ENCODE assay signal across 29 cellular contexts in the genomic region with DNA sequence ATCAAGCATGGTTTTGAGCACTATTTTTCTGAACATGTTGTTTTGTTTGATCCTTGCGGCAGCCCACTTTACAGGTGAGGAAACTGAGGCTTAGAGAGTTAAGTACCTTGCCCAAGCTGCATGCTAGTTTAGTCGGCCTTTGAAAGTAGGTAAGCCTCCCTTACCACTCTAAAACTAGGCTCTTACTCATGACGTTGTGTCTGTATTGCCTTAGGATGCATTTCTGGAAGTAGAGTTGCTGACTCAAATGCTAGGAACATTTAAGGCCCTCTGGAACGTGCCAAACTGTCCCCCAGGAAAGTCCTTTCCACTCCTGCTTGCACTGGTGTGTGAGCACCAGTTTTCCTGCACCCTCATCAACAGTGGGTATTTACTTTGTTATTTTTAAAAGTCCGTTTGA.
DNase-seq lines count a peak whose midpoint lies in the region; ATAC-seq, FAIRE-seq and TF ChIP-seq lines count a peak whose summit lies in the region.
"Had no signal": no experiment of that assay in that cellular context is flagged by ENCODE, and none has a peak within 500 bp of the region (broad histone marks: within the 10 kb centered on the region; RNA-seq: fewer than 3 reads in every experiment).

No MANE protein-coding gene starts in this region.

- in situ Hi-C loops in K562 (cut with MboI), result no loop called here
- in situ Hi-C loops in transverse colon (cut with MboI; ENCODE audit: low pct_ligation_motif_present in 1 of 4, low pct_unique_long_range_greater_than_20kb in 1 of 4, low sequenced_read_pairs in 3 of 4), result no loop called here

- no peak overlapping the region for H3K9ac ChIP-seq in K562 (ENCODE audit: insufficient read depth in 1 of 2, low read depth in 2 of 2, low read length in 2 of 2)
- H3K9ac ChIP-seq in SK-N-SH, result no peak overlapping the region
- H3K9ac ChIP-seq in MM.1S (ENCODE audit: low read length), result no peak overlapping the region
- H3K9ac ChIP-seq: BLaER1 had no signal

- H3K4me2 ChIP-seq in K562 (ENCODE audit: insufficient read depth, low read length) (no peak overlapping the region), SK-N-SH (no peak overlapping the region), MM.1S (ENCODE audit: low read depth, low read length) (no peak overlapping the region)
- H3K4me2 ChIP-seq: BLaER1 had no signal

- TF ChIP-seq EP300 in K562 (IDR thresholded peaks at IDR 0.05; ENCODE audit: low read length) (no peak), SK-N-SH (IDR thresholded peaks at IDR 0.05; ENCODE audit: borderline replicate concordance in 1 of 2, low read depth in 1 of 2, low read length in 1 of 2) (no peak), transverse colon (IDR thresholded peaks at IDR 0.05; ENCODE audit: low read depth) (no peak)

- no peaks in the 10 kb centered on the region for H3K27me3 ChIP-seq in RWPE2 (ENCODE audit: insufficient read depth, poor library complexity, severe bottlenecking)
- H3K27me3 ChIP-seq in K562 (ENCODE audit: control insufficient read depth in 2 of 2, insufficient read depth in 2 of 2, low read length in 2 of 2), result peaks cover 6 to 20% of the 10 kb centered on the region in 2 experiments; a peak in 4 of 5 replicates
- H3K27me3 ChIP-seq in psoas muscle (ENCODE audit: insufficient read depth in 3 of 3, low read length in 2 of 3), result no peaks in the 10 kb centered on the region
- H3K27me3 ChIP-seq in tibial artery, result no peaks in the 10 kb centered on the region
- no peaks in the 10 kb centered on the region for H3K27me3 ChIP-seq in SK-N-SH (ENCODE audit: insufficient read depth)
- H3K27me3 ChIP-seq in MM.1S (replicated peaks; ENCODE audit: insufficient read depth, low read length), result no peaks in the 10 kb centered on the region
- no peaks in the 10 kb centered on the region for H3K27me3 ChIP-seq in transverse colon
- H3K27me3 ChIP-seq: BE2C, BLaER1 had no signal

- H3F3A ChIP-seq in SK-N-SH (replicated peaks; ENCODE audit: insufficient read depth) (no peaks in the 10 kb centered on the region), MM.1S (ENCODE audit: insufficient read depth, low read length) (no peaks in the 10 kb centered on the region)

- DNase-seq in RWPE2 (ENCODE audit: low spot score) (no peak), K562 (ENCODE audit: extremely low read depth in 1 of 4, low spot score in 3 of 4) (no peak), psoas muscle (no peak), tibial artery (no peak), SK-N-SH (no peak), MM.1S (no peak), amniotic stem cell (lab: John Stamatoyannopoulos, UW) (no peak), transverse colon (no peak)
- DNase-seq: 8988T; ACHN; BE2C; C1 segment of cervical spinal cord; CD4-positive, alpha-beta memory T cell; CD4-positive, CD25-positive, alpha-beta regulatory T cell; CD8-positive, alpha-beta memory T cell; COR-L47; DMS 273 treated with DMSO at 0.1 percent for 48 hours; DMS153; DMS53; DMS79; DND-41; EL; GDM1 had no signal

- TF ChIP-seq RAD21 in K562 (CRISPR knock-in tag; conservative IDR thresholded peaks at IDR 0.05 in 1 of 2, IDR thresholded peaks at IDR 0.05 in 1 of 2) (no peak), SK-N-SH (IDR thresholded peaks at IDR 0.05; ENCODE audit: low read length) (no peak)

- FAIRE-seq in K562 (lab: Jason Lieb, UNC), result no peak
- FAIRE-seq: A204.1, GM12878, GM12892, GM18507, GM19239 had no signal

- CTCF ChIA-PET in K562 (lab: Yijun Ruan, JAX; ENCODE audit: low intra/inter-chr PET ratio), result no interaction called here
- CTCF ChIA-PET in SK-N-SH (lab: Yijun Ruan, JAX), result interaction anchor here (1.6 kb wide), 1 partner anchor 10 kb away, joined by 3 read pairs; no protein-coding TSS in a partner anchor

- H3K9me2 ChIP-seq in SK-N-SH (no peaks in the 10 kb centered on the region), MM.1S (replicated peaks; ENCODE audit: insufficient read depth, low read length) (no peaks in the 10 kb centered on the region)

- intact Hi-C loops in K562 (cut with micrococcal nuclease) (no loop called here), psoas muscle (cut with DNase I) (no loop called here), tibial artery (cut with DNase I; ENCODE audit: low total_unique reads) (no loop called here), transverse colon (cut with DNase I; ENCODE audit: low total_unique reads) (no loop called here)

- WGBS in K562 (ENCODE audit: insufficient coverage, low coverage, missing lambda C conversion rate), result 5% methylated on average over 5 of the region's 5 CpGs
- 53 to 86% (median 53%) methylated on average over 5 of the region's 5 CpGs for WGBS in psoas muscle, 3 donors
- 88% methylated on average over 5 of the region's 5 CpGs for WGBS in SK-N-SH (ENCODE audit: low lambda C conversion rate)
- 76 to 85% methylated on average over 3 to 5 of the region's 5 CpGs for WGBS in transverse colon (ENCODE audit: low coverage in 1 of 2), 2 donors

- H4K20me1 ChIP-seq in K562 (replicated peaks; ENCODE audit: control insufficient read depth, insufficient read depth, low read length), result no peaks in the 10 kb centered on the region; the same call in 1 of the 2 replicates
- H4K20me1 ChIP-seq in SK-N-SH (ENCODE audit: insufficient read depth), result peaks cover 26% of the 10 kb centered on the region
- no peaks in the 10 kb centered on the region for H4K20me1 ChIP-seq in MM.1S (ENCODE audit: insufficient read depth, low read length)
- H4K20me1 ChIP-seq: BLaER1 had no signal

- TF ChIP-seq POLR2A in K562 (conservative IDR thresholded peaks at IDR 0.05) (no peak), transverse colon (IDR thresholded peaks at IDR 0.05) (no peak)

- no peaks in the 10 kb centered on the region for H3K9me1 ChIP-seq in K562 (ENCODE audit: control insufficient read depth, insufficient read depth, low read length)

- H3K27ac ChIP-seq in RWPE2 (ENCODE audit: poor library complexity, severe bottlenecking), result peak overlapping the region; percentile 91
- H3K27ac ChIP-seq in K562 (ENCODE audit: extremely low read depth, low read depth, low read length), result no peak overlapping the region
- H3K27ac ChIP-seq in psoas muscle, result peak overlapping the region; percentile 8
- peak overlapping the region; percentile 32 to 36 for H3K27ac ChIP-seq in tibial artery
- H3K27ac ChIP-seq in SK-N-SH (ENCODE audit: low read depth in 2 of 2, low read length in 1 of 2), result no peak overlapping the region
- H3K27ac ChIP-seq in MM.1S (ENCODE audit: low read length), result no peak overlapping the region
- H3K27ac ChIP-seq in transverse colon, result no peak overlapping the region
- H3K27ac ChIP-seq: BLaER1 had no signal

- BruUV-seq in K562 (replicated peaks; lab: Mats Ljungman, UMichigan), result no TSS peak

- peaks cover 16% of the 10 kb centered on the region for H3K4me1 ChIP-seq in RWPE2 (ENCODE audit: insufficient read depth, poor library complexity, severe bottlenecking)
- no peaks in the 10 kb centered on the region for H3K4me1 ChIP-seq in K562 (replicated peaks in 1 of 2; ENCODE audit: control insufficient read depth in 2 of 2, insufficient read depth in 2 of 2, low read length in 2 of 2)
- peaks cover 33% of the 10 kb centered on the region for H3K4me1 ChIP-seq in psoas muscle
- peaks cover 0 to 90% (median 49%) of the 10 kb centered on the region in 4 donors for H3K4me1 ChIP-seq in tibial artery
- H3K4me1 ChIP-seq in SK-N-SH (ENCODE audit: control insufficient read depth in 1 of 2, insufficient read depth in 2 of 2, low read depth in 1 of 2, low read length in 1 of 2), result peaks cover 0 to 9% of the 10 kb centered on the region in 2 experiments; a peak in 2 of 4 replicates
- no peaks in the 10 kb centered on the region for H3K4me1 ChIP-seq in MM.1S (ENCODE audit: low read length)
- peaks cover 0 to 3% (median 0%) of the 10 kb centered on the region in 4 donors for H3K4me1 ChIP-seq in transverse colon
- H3K4me1 ChIP-seq: BLaER1 had no signal

- POLR2A ChIA-PET in K562 (lab: Yijun Ruan, JAX) (interaction anchor here (0.8 to 0.9 kb wide), 2 partner anchors 10 to 117 kb away, joined by 3 read pairs; no protein-coding TSS in a partner anchor), SK-N-SH (lab: Yijun Ruan, JAX) (no interaction called here)

- no peak overlapping the region for H2AFZ ChIP-seq in K562 (ENCODE audit: low read depth, low read length)
- H2AFZ ChIP-seq in SK-N-SH (ENCODE audit: low read depth), result no peak overlapping the region
- H2AFZ ChIP-seq in MM.1S (ENCODE audit: low read length), result no peak overlapping the region

- H3K36me3 ChIP-seq in RWPE2 (ENCODE audit: low read depth), result 0 out of 2 replicates have a peak, but pooled peaks cover 4% of the 10 kb centered on the region
- H3K36me3 ChIP-seq in K562 (ENCODE audit: control insufficient read depth, insufficient read depth, low read length), result no peaks in the 10 kb centered on the region
- no peaks in the 10 kb centered on the region for H3K36me3 ChIP-seq in psoas muscle (ENCODE audit: insufficient read depth in 1 of 2, low read depth in 1 of 2)
- H3K36me3 ChIP-seq in tibial artery, result no peaks in the 10 kb centered on the region
- H3K36me3 ChIP-seq in SK-N-SH (replicated peaks in 1 of 2; ENCODE audit: control insufficient read depth in 1 of 2, insufficient read depth in 2 of 2, low read length in 1 of 2), result peaks cover 3% of the 10 kb centered on the region in 2 experiments
- H3K36me3 ChIP-seq in MM.1S (replicated peaks; ENCODE audit: insufficient read depth, low read length), result no peaks in the 10 kb centered on the region
- no peaks in the 10 kb centered on the region for H3K36me3 ChIP-seq in transverse colon
- H3K36me3 ChIP-seq: BLaER1 had no signal

- H3K4me3 ChIP-seq in RWPE2 (ENCODE audit: severe bottlenecking) (no peak overlapping the region), K562 (no peak overlapping the region), psoas muscle (no peak overlapping the region), tibial artery (no peak overlapping the region), SK-N-SH (ENCODE audit: low read depth in 2 of 2, low read length in 1 of 2) (no peak overlapping the region), MM.1S (ENCODE audit: low read length) (no peak overlapping the region), transverse colon (no peak overlapping the region)
- H3K4me3 ChIP-seq: BLaER1, GM12878 had no signal

- no peak for ATAC-seq in RWPE2 (ENCODE audit: low read depth)
- ATAC-seq in K562, result no peak
- ATAC-seq in psoas muscle, result peak in 3 of 4 donors; percentile 25 to 83 (median 67)
- ATAC-seq: GM12878 had no signal

- TF ChIP-seq CTCF in RWPE2 (IDR thresholded peaks at IDR 0.05; ENCODE audit: poor library complexity, severe bottlenecking) (no peak), K562 (IDR thresholded peaks at IDR 0.05 in 2 of 3, conservative IDR thresholded peaks at IDR 0.05 in 1 of 3; ENCODE audit: insufficient read depth in 2 of 3, low read depth in 1 of 3, low read length in 3 of 3) (no peak), psoas muscle (IDR thresholded peaks at IDR 0.05) (no peak), tibial artery (IDR thresholded peaks at IDR 0.05) (no peak), SK-N-SH (IDR thresholded peaks at IDR 0.05) (no peak), MM.1S (IDR thresholded peaks at IDR 0.05; ENCODE audit: low read length) (no peak), transverse colon (IDR thresholded peaks at IDR 0.05) (no peak)

- H3K9me3 ChIP-seq in RWPE2 (ENCODE audit: severe bottlenecking), result no peaks in the 10 kb centered on the region
- no peaks in the 10 kb centered on the region for H3K9me3 ChIP-seq in K562 (replicated peaks; ENCODE audit: control insufficient read depth, insufficient read depth, low read depth, low read length)
- H3K9me3 ChIP-seq in psoas muscle, result no peaks in the 10 kb centered on the region
- H3K9me3 ChIP-seq in tibial artery, result no peaks in the 10 kb centered on the region
- no peaks in the 10 kb centered on the region for H3K9me3 ChIP-seq in SK-N-SH
- H3K9me3 ChIP-seq in MM.1S (replicated peaks; ENCODE audit: insufficient read depth, low read length), result no peaks in the 10 kb centered on the region
- H3K9me3 ChIP-seq in transverse colon, result no peaks in the 10 kb centered on the region
- H3K9me3 ChIP-seq: BE2C, BLaER1 had no signal

- H3K79me2 ChIP-seq in K562 (ENCODE audit: control insufficient read depth, insufficient read depth, low read length), result no peaks in the 10 kb centered on the region
- H3K79me2 ChIP-seq in SK-N-SH (ENCODE audit: insufficient read depth), result peaks cover 77% of the 10 kb centered on the region
- no peaks in the 10 kb centered on the region for H3K79me2 ChIP-seq in MM.1S (ENCODE audit: low read length)

Comparison
In these comparisons a context has a peak if more than half of its experiments do, and no peak if none do; other contexts are left out.
1. ATAC-seq: peak in psoas muscle (3 of 4); none in RWPE2 (single experiment) and K562 (single experiment).
2. H3K27ac ChIP-seq: peak in RWPE2 (single experiment), psoas muscle (single experiment) and tibial artery (2 of 2); none in K562 (single experiment), SK-N-SH (0 of 2), MM.1S (single experiment) and transverse colon (0 of 4).